17 cellular contexts compared by ENCODE assay signal in genomic region chr22:30226192-30226832, GRCh38. TPM values are rescaled to one million over a fixed set of nuclear protein-coding genes. Genes with fewer than 3 reads are reported as not detected.
A peak's percentile ranks its signal among the peaks of the same experiment; 100 is the strongest.
DNase-seq lines count a peak whose midpoint lies in the region; ATAC-seq and TF ChIP-seq lines count a peak whose summit lies in the region.
"Had no signal": no experiment of that assay in that cellular context is flagged by ENCODE, and none has a peak within 500 bp of the region (broad histone marks: within the 10 kb centered on the region; RNA-seq: fewer than 3 reads in every experiment).

No MANE protein-coding gene starts in this region.

- TF ChIP-seq CTCF in RWPE1 (conservative IDR thresholded peaks at IDR 0.05; ENCODE audit: low read depth) (no peak), fibroblast of villous mesenchyme (IDR thresholded peaks at IDR 0.05; ENCODE audit: insufficient read depth, low read depth, low read length) (no peak)

- no peaks in the 10 kb centered on the region for H3K27me3 Mint-ChIP-seq in activated naive CD8-positive, alpha-beta T cell
- no peaks in the 10 kb centered on the region for H3K27me3 Mint-ChIP-seq in activated naive CD8-positive, alpha-beta T cell treated with anti-CD3 and anti-CD28 coated beads, Interleukin-2, amount 50 U/mL, for 24 hours

- ATAC-seq in activated naive CD8-positive, alpha-beta T cell treated with anti-CD3 and anti-CD28 coated beads, Interleukin-2, amount 50 U/mL, for 24 hours = no peak
- ATAC-seq in GM21786 (IDR thresholded peaks at IDR 0.05; ENCODE audit: unreplicated experiment) = no peak
- ATAC-seq: heart left ventricle had no signal

- no peaks in the 10 kb centered on the region for H3K9me3 Mint-ChIP-seq in activated naive CD8-positive, alpha-beta T cell (ENCODE audit: low read depth)
- H3K9me3 Mint-ChIP-seq in activated naive CD8-positive, alpha-beta T cell treated with anti-CD3 and anti-CD28 coated beads, Interleukin-2, amount 50 U/mL, for 24 hours = no peaks in the 10 kb centered on the region

- peak overlapping the region; percentile 8 for H3K27ac Mint-ChIP-seq in activated naive CD8-positive, alpha-beta T cell
- H3K27ac Mint-ChIP-seq in activated naive CD8-positive, alpha-beta T cell treated with anti-CD3 and anti-CD28 coated beads, Interleukin-2, amount 50 U/mL, for 24 hours = no peak overlapping the region

- peaks cover 33% of the 10 kb centered on the region for H3K4me1 Mint-ChIP-seq in activated naive CD8-positive, alpha-beta T cell (ENCODE audit: low read depth)
- peaks cover 44% of the 10 kb centered on the region for H3K4me1 Mint-ChIP-seq in activated naive CD8-positive, alpha-beta T cell treated with anti-CD3 and anti-CD28 coated beads, Interleukin-2, amount 50 U/mL, for 24 hours

- no peaks in the 10 kb centered on the region for H3K36me3 Mint-ChIP-seq in activated naive CD8-positive, alpha-beta T cell
- no peaks in the 10 kb centered on the region for H3K36me3 Mint-ChIP-seq in activated naive CD8-positive, alpha-beta T cell treated with anti-CD3 and anti-CD28 coated beads, Interleukin-2, amount 50 U/mL, for 24 hours (ENCODE audit: low read depth)

- DNase-seq in activated naive CD8-positive, alpha-beta T cell treated with anti-CD3 and anti-CD28 coated beads, Interleukin-2, amount 50 U/mL, for 24 hours = no peak
- DNase-seq in RWPE1 (ENCODE audit: low spot score) = peak; percentile 30
- peak; percentile 32 for DNase-seq in fibroblast of villous mesenchyme (ENCODE audit: low read depth)
- peak; percentile 24 for DNase-seq in superior temporal gyrus (ENCODE audit: extremely low spot score)
- DNase-seq in stimulated activated naive CD4-positive, alpha-beta T cell (lab: John Stamatoyannopoulos, UW) = no peak
- DNase-seq in SHP77 (lab: John Stamatoyannopoulos, UW) = no peak
- DNase-seq: activated CD4-positive, alpha-beta T cell treated with anti-CD3 and anti-CD28 coated beads, Interleukin-2, amount 50 U/mL, for 1 hour; activated effector memory CD4-positive, alpha-beta T cell treated with Interleukin-2 at 50 U/mL for 16 hours; DMS 273 treated with DMSO at 0.1 percent for 48 hours; kidney glomerular epithelial cell; stimulated activated CD4-positive, alpha-beta T cell treated with anti-CD3 and anti-CD28 coated beads, Interleukin-1b, Interleukin-23, amount 100 ng/mL, for 48 hours; stimulated activated CD8-positive, alpha-beta memory T cell treated with anti-CD3 and anti-CD28 coated beads, Interleukin-4, amount 100 ng/mL, for 48 hours had no signal

- POLR2A ChIA-PET in RWPE1 (lab: Yijun Ruan, JAX; ENCODE audit: low non-redundant PET) = no interaction called here

- CTCF ChIA-PET in RWPE1 (lab: Yijun Ruan, JAX) = no interaction called here

- H3K27ac ChIP-seq in RWPE1 = no peak overlapping the region
- H3K27ac ChIP-seq: heart left ventricle, tibial nerve had no signal

- H3K4me3 Mint-ChIP-seq in activated naive CD8-positive, alpha-beta T cell = no peak overlapping the region
- H3K4me3 Mint-ChIP-seq in activated naive CD8-positive, alpha-beta T cell treated with anti-CD3 and anti-CD28 coated beads, Interleukin-2, amount 50 U/mL, for 24 hours = no peak overlapping the region

- H3K4me3 ChIP-seq in fibroblast of villous mesenchyme (ENCODE audit: low read depth, low read length) = no peak overlapping the region
- H3K4me3 ChIP-seq: heart left ventricle, tibial nerve had no signal

RNA-seq across cellular contexts. Expression of gene LIF, which starts 20.2 kb away (rescaled TPM):
- 7.4 and 7.8 TPM in 2 replicates for total RNA-seq in fibroblast of villous mesenchyme

RNA-seq across cellular contexts. Expression of gene OSM, which starts 40.3 kb away (rescaled TPM):
- 0.43 TPM in 1 of 2 replicates, not detected in the other for total RNA-seq in fibroblast of villous mesenchyme
- total RNA-seq: pulmonary artery endothelial cell had no signal

Comparison
In these comparisons a context has a peak if more than half of its experiments do, and no peak if none do; other contexts are left out.
1. DNase-seq: peak in RWPE1 (single experiment), fibroblast of villous mesenchyme (single experiment) and superior temporal gyrus (single experiment); none in activated naive CD8-positive, alpha-beta T cell treated with anti-CD3 and anti-CD28 coated beads, Interleukin-2, amount 50 U/mL, for 24 hours (single experiment), stimulated activated naive CD4-positive, alpha-beta T cell (0 of 6) and SHP77 (0 of 2).